Comparison of ENCODE assay signal across 8 cellular contexts in the genomic region with DNA sequence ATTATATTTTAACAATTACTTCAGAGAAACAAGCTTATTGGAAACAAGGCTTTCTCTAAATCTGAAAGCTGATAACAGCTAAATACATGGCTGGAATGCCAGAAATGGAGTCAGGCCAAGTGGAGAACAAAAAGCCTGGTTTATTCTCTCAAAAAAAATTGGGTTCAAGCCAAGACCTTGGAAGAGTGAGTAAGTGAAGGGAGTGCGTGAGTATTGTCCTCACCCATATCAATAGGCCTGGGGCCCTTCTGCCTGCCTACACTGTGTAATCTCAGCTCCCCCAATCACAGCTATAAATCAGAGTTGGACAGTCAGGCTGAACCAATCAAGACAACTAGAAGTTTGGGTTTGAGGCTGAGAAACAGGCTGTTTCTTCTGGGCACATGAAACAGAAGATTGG. TPM values are rescaled to one million over a fixed set of nuclear protein-coding genes. Genes with fewer than 3 reads are reported as not detected.
DNase-seq lines count a peak whose midpoint lies in the region; ATAC-seq and TF ChIP-seq lines count a peak whose summit lies in the region.

No MANE protein-coding gene starts in this region.

- H4K20me1 ChIP-seq in DND-41 (ENCODE audit: insufficient read depth, low read length): 0 out of 2 replicates have a peak, but pooled peaks cover 2% of the 10 kb centered on the region

- peaks cover 63% of the 10 kb centered on the region for H3K36me3 ChIP-seq in DND-41 (ENCODE audit: insufficient read depth, low read length)
- no peaks in the 10 kb centered on the region for H3K36me3 ChIP-seq in breast epithelium
- H3K36me3 ChIP-seq in liver (ENCODE audit: control insufficient read depth in 4 of 4, insufficient read depth in 3 of 4, low read depth in 1 of 4, low read length in 3 of 4): peaks cover 0 to 8% (median 2%) of the 10 kb centered on the region in 4 donors
- H3K36me3 ChIP-seq in tibial nerve: peaks cover 0 to 33% (median 0%) of the 10 kb centered on the region in 3 donors

- no peaks in the 10 kb centered on the region for H3K9me3 ChIP-seq in DND-41 (ENCODE audit: insufficient read depth, low read length, severe bottlenecking)
- no peaks in the 10 kb centered on the region for H3K9me3 ChIP-seq in breast epithelium
- H3K9me3 ChIP-seq in liver (ENCODE audit: control insufficient read depth in 4 of 4, low read length in 3 of 4): no peaks in the 10 kb centered on the region
- no peaks in the 10 kb centered on the region for H3K9me3 ChIP-seq in tibial nerve

- no peak overlapping the region for H3K27ac ChIP-seq in DND-41 (ENCODE audit: low read length)
- peak overlapping the region; percentile 82 for H3K27ac ChIP-seq in breast epithelium
- peak overlapping the region; percentile 21 to 67 for H3K27ac ChIP-seq in liver (ENCODE audit: low read depth in 1 of 2, low read length in 2 of 2)
- peak overlapping the region; percentile 69 to 92 (median 79) for H3K27ac ChIP-seq in tibial nerve

- H3K79me2 ChIP-seq in DND-41 (ENCODE audit: insufficient read depth, low read length): peaks cover 100% of the 10 kb centered on the region

- WGBS in liver: 21% methylated on average over 1 of the region's 1 CpG
- WGBS in tibial nerve, 2 donors: 17% methylated on average over 1 of the region's 1 CpG

- peaks cover 64% of the 10 kb centered on the region for H3K4me1 ChIP-seq in DND-41 (ENCODE audit: insufficient read depth, low read length)
- peaks cover 0 to 9% of the 10 kb centered on the region in 2 donors for H3K4me1 ChIP-seq in breast epithelium
- H3K4me1 ChIP-seq in liver (ENCODE audit: control insufficient read depth in 4 of 4, insufficient read depth in 4 of 4, low read length in 3 of 4): peaks cover 10 to 27% (median 15%) of the 10 kb centered on the region in 4 donors
- H3K4me1 ChIP-seq in tibial nerve: peaks cover 0 to 94% (median 41%) of the 10 kb centered on the region in 4 donors

- no peaks in the 10 kb centered on the region for H3K27me3 ChIP-seq in DND-41 (ENCODE audit: insufficient read depth, low read length, poor library complexity)
- H3K27me3 ChIP-seq in breast epithelium: no peaks in the 10 kb centered on the region
- H3K27me3 ChIP-seq in liver (ENCODE audit: control insufficient read depth in 4 of 4, insufficient read depth in 4 of 4, low read length in 3 of 4): no peaks in the 10 kb centered on the region
- no peaks in the 10 kb centered on the region for H3K27me3 ChIP-seq in tibial nerve

- peak overlapping the region; percentile 51 for H3K4me2 ChIP-seq in DND-41 (ENCODE audit: insufficient read depth, low read length)

- peak in 1 of 2 donors; percentile 51 for TF ChIP-seq EP300 in tibial nerve (IDR thresholded peaks at IDR 0.05)

- H3K4me3 ChIP-seq in DND-41 (ENCODE audit: low read depth in 1 of 2, low read length in 2 of 2): no peak overlapping the region
- no peak overlapping the region for H3K4me3 ChIP-seq in breast epithelium
- H3K4me3 ChIP-seq in liver (ENCODE audit: low read depth in 1 of 3, low read length in 3 of 3): no peak overlapping the region
- peak overlapping the region in 2 of 4 donors; percentile 13 to 25 for H3K4me3 ChIP-seq in tibial nerve

- no peak for TF ChIP-seq POLR2A in breast epithelium (IDR thresholded peaks at IDR 0.05)
- no peak for TF ChIP-seq POLR2A in tibial nerve (IDR thresholded peaks at IDR 0.05)

- TF ChIP-seq CTCF in DND-41 (IDR thresholded peaks at IDR 0.05; ENCODE audit: borderline replicate concordance, extremely low read depth, low read length, poor library complexity, severe bottlenecking): no peak
- TF ChIP-seq CTCF in breast epithelium (IDR thresholded peaks at IDR 0.05): no peak
- no peak for TF ChIP-seq CTCF in liver (IDR thresholded peaks at IDR 0.05; ENCODE audit: low read depth, low read length, missing input control)
- TF ChIP-seq CTCF in tibial nerve (IDR thresholded peaks at IDR 0.05): no peak

- H3K9ac ChIP-seq in DND-41 (ENCODE audit: low read depth, low read length): no peak overlapping the region
- H3K9ac ChIP-seq in liver (ENCODE audit: low read depth in 1 of 2, low read length in 2 of 2): peak overlapping the region in 1 of 2 donors; percentile 25

- DNase-seq in DND-41: no peak
- DNase-seq in NCI-H2171 (lab: John Stamatoyannopoulos, UW): peak; percentile 1
- no peak for DNase-seq in breast epithelium (ENCODE audit: low spot score in 2 of 2)
- peak in 1 of 2 donors; percentile 28 for DNase-seq in tibial nerve (ENCODE audit: low spot score in 2 of 2)
- DNase-seq in SW480 (ENCODE audit: low spot score): no peak
- no peak for DNase-seq in DMS153 treated with DMSO at 0.1 percent for 48 hours (lab: John Stamatoyannopoulos, UW; ENCODE audit: unreplicated experiment)
- no peak for DNase-seq in SK-N-DZ (ENCODE audit: low spot score)

- H2AFZ ChIP-seq in DND-41 (ENCODE audit: low read depth, low read length): no peak overlapping the region

- no peak for TF ChIP-seq RAD21 in liver (IDR thresholded peaks at IDR 0.05)

- ATAC-seq in DND-41 (ENCODE audit: insufficient read depth, low read depth): no peak

- intact Hi-C loops in breast epithelium (cut with DNase I; ENCODE audit: low total_unique reads): no loop called here

TF ChIP-seq in liver, 16 proteins besides CTCF, POLR2A, EP300 and RAD21:
- TF ChIP-seq, protein P1, sequence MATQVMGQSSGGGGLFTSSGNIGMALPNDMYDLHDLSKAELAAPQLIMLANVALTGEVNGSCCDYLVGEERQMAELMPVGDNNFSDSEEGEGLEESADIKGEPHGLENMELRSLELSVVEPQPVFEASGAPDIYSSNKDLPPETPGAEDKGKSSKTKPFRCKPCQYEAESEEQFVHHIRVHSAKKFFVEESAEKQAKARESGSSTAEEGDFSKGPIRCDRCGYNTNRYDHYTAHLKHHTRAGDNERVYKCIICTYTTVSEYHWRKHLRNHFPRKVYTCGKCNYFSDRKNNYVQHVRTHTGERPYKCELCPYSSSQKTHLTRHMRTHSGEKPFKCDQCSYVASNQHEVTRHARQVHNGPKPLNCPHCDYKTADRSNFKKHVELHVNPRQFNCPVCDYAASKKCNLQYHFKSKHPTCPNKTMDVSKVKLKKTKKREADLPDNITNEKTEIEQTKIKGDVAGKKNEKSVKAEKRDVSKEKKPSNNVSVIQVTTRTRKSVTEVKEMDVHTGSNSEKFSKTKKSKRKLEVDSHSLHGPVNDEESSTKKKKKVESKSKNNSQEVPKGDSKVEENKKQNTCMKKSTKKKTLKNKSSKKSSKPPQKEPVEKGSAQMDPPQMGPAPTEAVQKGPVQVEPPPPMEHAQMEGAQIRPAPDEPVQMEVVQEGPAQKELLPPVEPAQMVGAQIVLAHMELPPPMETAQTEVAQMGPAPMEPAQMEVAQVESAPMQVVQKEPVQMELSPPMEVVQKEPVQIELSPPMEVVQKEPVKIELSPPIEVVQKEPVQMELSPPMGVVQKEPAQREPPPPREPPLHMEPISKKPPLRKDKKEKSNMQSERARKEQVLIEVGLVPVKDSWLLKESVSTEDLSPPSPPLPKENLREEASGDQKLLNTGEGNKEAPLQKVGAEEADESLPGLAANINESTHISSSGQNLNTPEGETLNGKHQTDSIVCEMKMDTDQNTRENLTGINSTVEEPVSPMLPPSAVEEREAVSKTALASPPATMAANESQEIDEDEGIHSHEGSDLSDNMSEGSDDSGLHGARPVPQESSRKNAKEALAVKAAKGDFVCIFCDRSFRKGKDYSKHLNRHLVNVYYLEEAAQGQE (IDR thresholded peaks at IDR 0.05): no peak
- TF ChIP-seq SP1 (IDR thresholded peaks at IDR 0.05): no peak
TF ChIP-seq in liver: peak in this region for 0.

RNA-seq across cellular contexts. Expression of a gene that starts 7.4 kb away (rescaled TPM):
- total RNA-seq in breast epithelium (10 to 100 TPM; 35.1 to 52.5 (median 46.7) TPM), liver (10 to 100 TPM in 1 of 2 donors, 1 to 10 TPM in 1; 9.4 to 12.0 TPM), tibial nerve (10 to 100 TPM; 31.0 to 37.8 (median 36.6) TPM)
- polyA plus RNA-seq in liver: 10 to 100 TPM in 1 of 2 donors, 1 to 10 TPM in 1; 9.0 to 12.0 TPM
- polyA plus RNA-seq in SK-N-DZ (2014; cell fraction: cytosol; rRNA removed): 22.7 and 24.3 TPM in 2 replicates
- 21.3 and 23.1 TPM in 2 replicates for polyA plus RNA-seq in SK-N-DZ (2014; cell fraction: nucleus; rRNA removed)

RNA-seq across cellular contexts. Expression of a gene that starts 7.4 kb away (rescaled TPM):
- 10 to 100 TPM; 18.6 to 21.9 (median 18.7) TPM for total RNA-seq in breast epithelium
- 10 to 100 TPM in 1 of 2 donors, 1 to 10 TPM in 1; 5.8 to 11.2 TPM for total RNA-seq in liver
- polyA plus RNA-seq in liver: 1 to 10 TPM; 3.4 to 7.2 TPM
- 10 to 100 TPM; 12.4 to 19.9 (median 16.8) TPM for total RNA-seq in tibial nerve
- 11.6 and 13.9 TPM in 2 replicates for polyA plus RNA-seq in SK-N-DZ (2014; cell fraction: cytosol; rRNA removed)
- polyA plus RNA-seq in SK-N-DZ (2014; cell fraction: nucleus; rRNA removed): 7.5 and 8.2 TPM in 2 replicates

RNA-seq across cellular contexts. Expression of a gene that starts 37.6 kb away (rescaled TPM):
- 10 to 100 TPM; 10.1 to 44.9 (median 22.9) TPM for total RNA-seq in breast epithelium
- total RNA-seq in liver: 1 to 10 TPM; 2.0 to 8.8 TPM
- 1 to 10 TPM; 3.8 to 5.1 TPM for polyA plus RNA-seq in liver
- total RNA-seq in tibial nerve: 10 to 100 TPM in 2 of 4 donors, 1 to 10 TPM in 2; 9.2 to 25.8 (median 11.2) TPM
- polyA plus RNA-seq in SK-N-DZ (2014; cell fraction: cytosol; rRNA removed): not detected in 2 replicates
- polyA plus RNA-seq in SK-N-DZ (2014; cell fraction: nucleus; rRNA removed): not detected in 2 replicates
